In the genomic region with DNA sequence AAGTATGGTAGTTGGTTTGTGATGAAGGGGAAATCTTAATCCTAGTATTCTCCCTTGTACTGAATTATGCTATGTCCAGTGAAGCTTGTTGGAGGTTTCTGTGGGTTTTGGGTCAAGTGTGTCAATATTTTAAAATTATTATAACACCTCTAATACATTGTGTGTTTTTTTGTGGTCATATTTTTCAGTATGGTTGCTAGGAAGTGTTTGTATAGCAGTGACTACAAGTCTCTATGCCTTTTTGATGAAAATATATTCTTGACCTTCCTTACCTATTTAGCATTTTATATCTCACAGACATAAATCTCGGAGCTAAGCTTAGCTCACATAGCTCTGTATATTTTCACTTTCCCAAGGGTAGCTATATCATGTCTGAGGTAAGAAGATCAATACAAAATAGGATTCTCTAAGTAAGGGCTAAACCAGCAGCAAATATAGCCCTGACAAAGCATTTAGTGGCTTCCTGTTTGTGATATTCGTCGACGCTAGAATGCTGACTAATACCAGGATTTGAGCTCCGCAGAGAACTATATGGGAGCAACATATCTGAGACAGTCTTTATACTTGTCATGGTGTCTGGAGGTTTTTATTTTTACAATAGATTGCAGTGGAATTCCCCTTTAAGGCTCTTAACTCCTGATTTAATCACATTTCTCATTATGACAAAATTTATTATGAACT, we compare ENCODE assay signal across 9 cellular contexts.
DNase-seq lines count a peak whose midpoint lies in the region; ATAC-seq and TF ChIP-seq lines count a peak whose summit lies in the region.
"Had no signal": no experiment of that assay in that cellular context is flagged by ENCODE, and none has a peak within 500 bp of the region (broad histone marks: within the 10 kb centered on the region; RNA-seq: fewer than 3 reads in every experiment).

No MANE protein-coding gene starts in this region.

- H3K36me3 Mint-ChIP-seq in activated CD8-positive, alpha-beta T cell treated with anti-CD3 and anti-CD28 coated beads for 36 hours (ENCODE audit: low read depth) = no peaks in the 10 kb centered on the region

- H3K27ac Mint-ChIP-seq in activated CD8-positive, alpha-beta T cell treated with anti-CD3 and anti-CD28 coated beads for 36 hours = no peak overlapping the region

- ATAC-seq in HG03103 (IDR thresholded peaks at IDR 0.05; ENCODE audit: low read depth, unreplicated experiment) (peak; percentile 100), left colon (no peak)
- peak; percentile 69 for ATAC-seq in activated CD8-positive, alpha-beta T cell treated with anti-CD3 and anti-CD28 coated beads for 36 hours

- no peak overlapping the region for H3K27ac ChIP-seq in ovary

- H3K9me3 Mint-ChIP-seq in activated CD8-positive, alpha-beta T cell treated with anti-CD3 and anti-CD28 coated beads for 36 hours = peaks cover 2% of the 10 kb centered on the region

- no peaks in the 10 kb centered on the region for H3K4me1 ChIP-seq in ovary (ENCODE audit: insufficient read depth)

- TF ChIP-seq CTCF in GM13977 (IDR thresholded peaks at IDR 0.05; ENCODE audit: extremely low read depth, insufficient read depth, missing control alignments) (no peak), GM20000 (IDR thresholded peaks at IDR 0.05; ENCODE audit: extremely low read depth, missing control alignments) (no peak), ovary (IDR thresholded peaks at IDR 0.05) (no peak)
- TF ChIP-seq CTCF in activated CD8-positive, alpha-beta T cell treated with anti-CD3 and anti-CD28 coated beads for 36 hours (IDR thresholded peaks at IDR 0.05) = no peak

- POLR2A ChIA-PET in activated CD8-positive, alpha-beta T cell treated with anti-CD3 and anti-CD28 coated beads for 36 hours (lab: Charles Lee) = no interaction called here

- CTCF ChIA-PET in activated CD8-positive, alpha-beta T cell treated with anti-CD3 and anti-CD28 coated beads for 36 hours (lab: Charles Lee) = no interaction called here

- no peaks in the 10 kb centered on the region for H3K4me1 Mint-ChIP-seq in activated CD8-positive, alpha-beta T cell treated with anti-CD3 and anti-CD28 coated beads for 36 hours (ENCODE audit: low read depth)

- no peaks in the 10 kb centered on the region for H3K36me3 ChIP-seq in ovary
- H3K36me3 ChIP-seq: MG63 had no signal

- no peak for TF ChIP-seq EP300 in ovary (IDR thresholded peaks at IDR 0.05)

- intact Hi-C loops in activated CD8-positive, alpha-beta T cell treated with anti-CD3 and anti-CD28 coated beads for 36 hours (cut with micrococcal nuclease) = no loop called here
- intact Hi-C loops in ovary (cut with DNase I) = no loop called here
- intact Hi-C loops in left colon (cut with DNase I, micrococcal nuclease) = no loop called here

- in situ Hi-C loops in GM13977 (cut with MboI; ENCODE audit: low pct_unique_long_range_greater_than_20kb, low sequenced_read_pairs, unreplicated experiment) = no loop called here

- 81 to 87% (median 87%) methylated on average over 5 of the region's 5 CpGs for WGBS in ovary, 3 donors

- no peaks in the 10 kb centered on the region for H3K27me3 ChIP-seq in ovary
- H3K27me3 ChIP-seq: MG63 had no signal

- no peaks in the 10 kb centered on the region for H3K9me3 ChIP-seq in ovary
- H3K9me3 ChIP-seq: MG63 had no signal

- H3K4me3 Mint-ChIP-seq in activated CD8-positive, alpha-beta T cell treated with anti-CD3 and anti-CD28 coated beads for 36 hours = no peak overlapping the region

- no peak overlapping the region for H3K4me3 ChIP-seq in ovary
- H3K4me3 ChIP-seq: MG63 had no signal

- peaks cover 1% of the 10 kb centered on the region for H3K27me3 Mint-ChIP-seq in activated CD8-positive, alpha-beta T cell treated with anti-CD3 and anti-CD28 coated beads for 36 hours

- TF ChIP-seq POLR2A in ovary (IDR thresholded peaks at IDR 0.05) (no peak), erythroblast (IDR thresholded peaks at IDR 0.05; ENCODE audit: low read length) (no peak)

- DNase-seq in GM13977 (ENCODE audit: low spot score) (peak; percentile 56), GM20000 (ENCODE audit: low spot score) (peak; percentile 63), anterior cingulate cortex (lab: John Stamatoyannopoulos, UW) (no peak), ovary (no peak), left colon (no peak), erythroblast (lab: John Stamatoyannopoulos, UW) (no peak)
- DNase-seq in activated CD8-positive, alpha-beta T cell treated with anti-CD3 and anti-CD28 coated beads for 36 hours = no peak
- DNase-seq: MG63 had no signal

Comparison
In these comparisons a context has a peak if more than half of its experiments do, and no peak if none do; other contexts are left out.
1. DNase-seq: peak in GM13977 (single experiment) and GM20000 (single experiment); none in activated CD8-positive, alpha-beta T cell treated with anti-CD3 and anti-CD28 coated beads for 36 hours (single experiment), anterior cingulate cortex (0 of 58), ovary (0 of 5), left colon (0 of 2) and erythroblast (0 of 2).